ENCODE assay signal across 1 cellular context in genomic region chr16:66904846-66905632, GRCh38.
A peak's percentile ranks its signal among the peaks of the same experiment; 100 is the strongest.
TF ChIP-seq lines count a peak whose summit lies in the region.

No MANE protein-coding gene starts in this region.

TF ChIP-seq in HepG2, 621 proteins besides CTCF, POLR2A, EP300 and RAD21 (continued from another document and continues in another):
- peak; percentile 42; the same call in 1 of the 2 replicates for TF ChIP-seq AHDC1 (CRISPR knock-in tag; IDR thresholded peaks at IDR 0.05; ENCODE audit: borderline replicate concordance)
- TF ChIP-seq ZNF292 (CRISPR knock-in tag; IDR thresholded peaks at IDR 0.05; ENCODE audit: borderline replicate concordance, low read depth): no peak
- TF ChIP-seq SOX5 (CRISPR knock-in tag; IDR thresholded peaks at IDR 0.05; ENCODE audit: borderline replicate concordance): peak; percentile 50; the same call in 1 of the 2 replicates
- no peak for TF ChIP-seq MAF1 (CRISPR knock-in tag; IDR thresholded peaks at IDR 0.05; ENCODE audit: borderline replicate concordance)
- TF ChIP-seq, protein P1, sequence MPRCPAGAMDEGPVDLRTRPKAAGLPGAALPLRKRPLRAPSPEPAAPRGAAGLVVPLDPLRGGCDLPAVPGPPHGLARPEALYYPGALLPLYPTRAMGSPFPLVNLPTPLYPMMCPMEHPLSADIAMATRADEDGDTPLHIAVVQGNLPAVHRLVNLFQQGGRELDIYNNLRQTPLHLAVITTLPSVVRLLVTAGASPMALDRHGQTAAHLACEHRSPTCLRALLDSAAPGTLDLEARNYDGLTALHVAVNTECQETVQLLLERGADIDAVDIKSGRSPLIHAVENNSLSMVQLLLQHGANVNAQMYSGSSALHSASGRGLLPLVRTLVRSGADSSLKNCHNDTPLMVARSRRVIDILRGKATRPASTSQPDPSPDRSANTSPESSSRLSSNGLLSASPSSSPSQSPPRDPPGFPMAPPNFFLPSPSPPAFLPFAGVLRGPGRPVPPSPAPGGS (CRISPR knock-in tag; IDR thresholded peaks at IDR 0.05): 0 out of 2 replicates have a peak, but pooled peaks have one; percentile 25
- TF ChIP-seq MZF1 (CRISPR knock-in tag; IDR thresholded peaks at IDR 0.05; ENCODE audit: borderline replicate concordance): no peak
- TF ChIP-seq DRAP1 (CRISPR knock-in tag; IDR thresholded peaks at IDR 0.05): peak; percentile 62
- TF ChIP-seq, protein P2, sequence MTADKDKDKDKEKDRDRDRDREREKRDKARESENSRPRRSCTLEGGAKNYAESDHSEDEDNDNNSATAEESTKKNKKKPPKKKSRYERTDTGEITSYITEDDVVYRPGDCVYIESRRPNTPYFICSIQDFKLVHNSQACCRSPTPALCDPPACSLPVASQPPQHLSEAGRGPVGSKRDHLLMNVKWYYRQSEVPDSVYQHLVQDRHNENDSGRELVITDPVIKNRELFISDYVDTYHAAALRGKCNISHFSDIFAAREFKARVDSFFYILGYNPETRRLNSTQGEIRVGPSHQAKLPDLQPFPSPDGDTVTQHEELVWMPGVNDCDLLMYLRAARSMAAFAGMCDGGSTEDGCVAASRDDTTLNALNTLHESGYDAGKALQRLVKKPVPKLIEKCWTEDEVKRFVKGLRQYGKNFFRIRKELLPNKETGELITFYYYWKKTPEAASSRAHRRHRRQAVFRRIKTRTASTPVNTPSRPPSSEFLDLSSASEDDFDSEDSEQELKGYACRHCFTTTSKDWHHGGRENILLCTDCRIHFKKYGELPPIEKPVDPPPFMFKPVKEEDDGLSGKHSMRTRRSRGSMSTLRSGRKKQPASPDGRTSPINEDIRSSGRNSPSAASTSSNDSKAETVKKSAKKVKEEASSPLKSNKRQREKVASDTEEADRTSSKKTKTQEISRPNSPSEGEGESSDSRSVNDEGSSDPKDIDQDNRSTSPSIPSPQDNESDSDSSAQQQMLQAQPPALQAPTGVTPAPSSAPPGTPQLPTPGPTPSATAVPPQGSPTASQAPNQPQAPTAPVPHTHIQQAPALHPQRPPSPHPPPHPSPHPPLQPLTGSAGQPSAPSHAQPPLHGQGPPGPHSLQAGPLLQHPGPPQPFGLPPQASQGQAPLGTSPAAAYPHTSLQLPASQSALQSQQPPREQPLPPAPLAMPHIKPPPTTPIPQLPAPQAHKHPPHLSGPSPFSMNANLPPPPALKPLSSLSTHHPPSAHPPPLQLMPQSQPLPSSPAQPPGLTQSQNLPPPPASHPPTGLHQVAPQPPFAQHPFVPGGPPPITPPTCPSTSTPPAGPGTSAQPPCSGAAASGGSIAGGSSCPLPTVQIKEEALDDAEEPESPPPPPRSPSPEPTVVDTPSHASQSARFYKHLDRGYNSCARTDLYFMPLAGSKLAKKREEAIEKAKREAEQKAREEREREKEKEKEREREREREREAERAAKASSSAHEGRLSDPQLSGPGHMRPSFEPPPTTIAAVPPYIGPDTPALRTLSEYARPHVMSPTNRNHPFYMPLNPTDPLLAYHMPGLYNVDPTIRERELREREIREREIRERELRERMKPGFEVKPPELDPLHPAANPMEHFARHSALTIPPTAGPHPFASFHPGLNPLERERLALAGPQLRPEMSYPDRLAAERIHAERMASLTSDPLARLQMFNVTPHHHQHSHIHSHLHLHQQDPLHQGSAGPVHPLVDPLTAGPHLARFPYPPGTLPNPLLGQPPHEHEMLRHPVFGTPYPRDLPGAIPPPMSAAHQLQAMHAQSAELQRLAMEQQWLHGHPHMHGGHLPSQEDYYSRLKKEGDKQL (CRISPR knock-in tag; IDR thresholded peaks at IDR 0.05; ENCODE audit: low read depth): peak; percentile 64; the same call in 1 of the 2 replicates
- no peak for TF ChIP-seq NFE2 (CRISPR knock-in tag; IDR thresholded peaks at IDR 0.05)
- TF ChIP-seq CREM (IDR thresholded peaks at IDR 0.05): peak; percentile 64; the same call in 1 of the 2 replicates
- no peak for TF ChIP-seq CREM (CRISPR knock-in tag; IDR thresholded peaks at IDR 0.05)
- no peak for TF ChIP-seq ZSCAN21 (CRISPR knock-in tag; IDR thresholded peaks at IDR 0.05; ENCODE audit: borderline replicate concordance)
- peak; percentile 84; the same call in 1 of the 2 replicates for TF ChIP-seq GATA4 (IDR thresholded peaks at IDR 0.05; ENCODE audit: borderline replicate concordance, low read depth)
- TF ChIP-seq FOXA3 (CRISPR knock-in tag; IDR thresholded peaks at IDR 0.05): peak; percentile 96
- TF ChIP-seq, protein P3, sequence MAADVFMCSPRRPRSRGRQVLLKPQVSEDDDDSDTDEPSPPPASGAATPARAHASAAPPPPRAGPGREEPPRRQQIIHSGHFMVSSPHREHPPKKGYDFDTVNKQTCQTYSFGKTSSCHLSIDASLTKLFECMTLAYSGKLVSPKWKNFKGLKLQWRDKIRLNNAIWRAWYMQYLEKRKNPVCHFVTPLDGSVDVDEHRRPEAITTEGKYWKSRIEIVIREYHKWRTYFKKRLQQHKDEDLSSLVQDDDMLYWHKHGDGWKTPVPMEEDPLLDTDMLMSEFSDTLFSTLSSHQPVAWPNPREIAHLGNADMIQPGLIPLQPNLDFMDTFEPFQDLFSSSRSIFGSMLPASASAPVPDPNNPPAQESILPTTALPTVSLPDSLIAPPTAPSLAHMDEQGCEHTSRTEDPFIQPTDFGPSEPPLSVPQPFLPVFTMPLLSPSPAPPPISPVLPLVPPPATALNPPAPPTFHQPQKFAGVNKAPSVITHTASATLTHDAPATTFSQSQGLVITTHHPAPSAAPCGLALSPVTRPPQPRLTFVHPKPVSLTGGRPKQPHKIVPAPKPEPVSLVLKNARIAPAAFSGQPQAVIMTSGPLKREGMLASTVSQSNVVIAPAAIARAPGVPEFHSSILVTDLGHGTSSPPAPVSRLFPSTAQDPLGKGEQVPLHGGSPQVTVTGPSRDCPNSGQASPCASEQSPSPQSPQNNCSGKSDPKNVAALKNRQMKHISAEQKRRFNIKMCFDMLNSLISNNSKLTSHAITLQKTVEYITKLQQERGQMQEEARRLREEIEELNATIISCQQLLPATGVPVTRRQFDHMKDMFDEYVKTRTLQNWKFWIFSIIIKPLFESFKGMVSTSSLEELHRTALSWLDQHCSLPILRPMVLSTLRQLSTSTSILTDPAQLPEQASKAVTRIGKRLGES (CRISPR knock-in tag; IDR thresholded peaks at IDR 0.05; ENCODE audit: borderline replicate concordance): 0 out of 2 replicates have a peak, but pooled peaks have one; percentile 49
- TF ChIP-seq ZNF232 (CRISPR knock-in tag; IDR thresholded peaks at IDR 0.05; ENCODE audit: borderline replicate concordance): no peak
- TF ChIP-seq, protein P4, sequence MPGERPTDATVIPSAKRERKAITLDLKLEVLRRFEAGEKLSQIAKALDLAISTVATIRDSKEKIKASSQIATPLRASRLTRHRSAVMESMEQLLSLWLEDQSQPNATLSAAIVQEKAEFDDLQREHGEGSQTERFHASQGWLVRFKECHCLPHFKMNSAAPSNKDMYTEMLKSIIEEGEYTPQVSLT (CRISPR knock-in tag; IDR thresholded peaks at IDR 0.05; ENCODE audit: borderline replicate concordance, low read depth): 0 out of 2 replicates have a peak, but pooled peaks have one; percentile 5
- TF ChIP-seq, protein P5, sequence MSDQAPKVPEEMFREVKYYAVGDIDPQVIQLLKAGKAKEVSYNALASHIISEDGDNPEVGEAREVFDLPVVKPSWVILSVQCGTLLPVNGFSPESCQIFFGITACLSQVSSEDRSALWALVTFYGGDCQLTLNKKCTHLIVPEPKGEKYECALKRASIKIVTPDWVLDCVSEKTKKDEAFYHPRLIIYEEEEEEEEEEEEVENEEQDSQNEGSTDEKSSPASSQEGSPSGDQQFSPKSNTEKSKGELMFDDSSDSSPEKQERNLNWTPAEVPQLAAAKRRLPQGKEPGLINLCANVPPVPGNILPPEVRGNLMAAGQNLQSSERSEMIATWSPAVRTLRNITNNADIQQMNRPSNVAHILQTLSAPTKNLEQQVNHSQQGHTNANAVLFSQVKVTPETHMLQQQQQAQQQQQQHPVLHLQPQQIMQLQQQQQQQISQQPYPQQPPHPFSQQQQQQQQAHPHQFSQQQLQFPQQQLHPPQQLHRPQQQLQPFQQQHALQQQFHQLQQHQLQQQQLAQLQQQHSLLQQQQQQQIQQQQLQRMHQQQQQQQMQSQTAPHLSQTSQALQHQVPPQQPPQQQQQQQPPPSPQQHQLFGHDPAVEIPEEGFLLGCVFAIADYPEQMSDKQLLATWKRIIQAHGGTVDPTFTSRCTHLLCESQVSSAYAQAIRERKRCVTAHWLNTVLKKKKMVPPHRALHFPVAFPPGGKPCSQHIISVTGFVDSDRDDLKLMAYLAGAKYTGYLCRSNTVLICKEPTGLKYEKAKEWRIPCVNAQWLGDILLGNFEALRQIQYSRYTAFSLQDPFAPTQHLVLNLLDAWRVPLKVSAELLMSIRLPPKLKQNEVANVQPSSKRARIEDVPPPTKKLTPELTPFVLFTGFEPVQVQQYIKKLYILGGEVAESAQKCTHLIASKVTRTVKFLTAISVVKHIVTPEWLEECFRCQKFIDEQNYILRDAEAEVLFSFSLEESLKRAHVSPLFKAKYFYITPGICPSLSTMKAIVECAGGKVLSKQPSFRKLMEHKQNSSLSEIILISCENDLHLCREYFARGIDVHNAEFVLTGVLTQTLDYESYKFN (CRISPR knock-in tag; conservative IDR thresholded peaks at IDR 0.05): peak; percentile 98
- peak; percentile 69; the same call in 1 of the 2 replicates for TF ChIP-seq THAP8 (CRISPR knock-in tag; IDR thresholded peaks at IDR 0.05; ENCODE audit: borderline replicate concordance)
- peak; percentile 23; the same call in 1 of the 2 replicates for TF ChIP-seq SOX13 (IDR thresholded peaks at IDR 0.05)
- TF ChIP-seq SOX13 (CRISPR knock-in tag; conservative IDR thresholded peaks at IDR 0.05 in 1 of 2, IDR thresholded peaks at IDR 0.05 in 1 of 2): peak in 1 of 2 experiments; percentile 83; a peak in 2 of 4 replicates
- peak; percentile 26 for TF ChIP-seq ZEB1 (IDR thresholded peaks at IDR 0.05; ENCODE audit: insufficient replicate concordance, low read depth)
- no peak for TF ChIP-seq ZBTB3 (CRISPR knock-in tag; IDR thresholded peaks at IDR 0.05; ENCODE audit: borderline replicate concordance, low read depth)
- TF ChIP-seq ERF (CRISPR knock-in tag; IDR thresholded peaks at IDR 0.05): peak; percentile 53; the same call in 1 of the 2 replicates
- no peak for TF ChIP-seq PTBP1 (IDR thresholded peaks at IDR 0.05; ENCODE audit: low read depth, low read length, poor library complexity, severe bottlenecking)
- no peak for TF ChIP-seq KAT2B (IDR thresholded peaks at IDR 0.05; ENCODE audit: borderline replicate concordance, low read depth, low read length)
- no peak for TF ChIP-seq ZNF678 (CRISPR knock-in tag; IDR thresholded peaks at IDR 0.05)
- TF ChIP-seq, protein P6, sequence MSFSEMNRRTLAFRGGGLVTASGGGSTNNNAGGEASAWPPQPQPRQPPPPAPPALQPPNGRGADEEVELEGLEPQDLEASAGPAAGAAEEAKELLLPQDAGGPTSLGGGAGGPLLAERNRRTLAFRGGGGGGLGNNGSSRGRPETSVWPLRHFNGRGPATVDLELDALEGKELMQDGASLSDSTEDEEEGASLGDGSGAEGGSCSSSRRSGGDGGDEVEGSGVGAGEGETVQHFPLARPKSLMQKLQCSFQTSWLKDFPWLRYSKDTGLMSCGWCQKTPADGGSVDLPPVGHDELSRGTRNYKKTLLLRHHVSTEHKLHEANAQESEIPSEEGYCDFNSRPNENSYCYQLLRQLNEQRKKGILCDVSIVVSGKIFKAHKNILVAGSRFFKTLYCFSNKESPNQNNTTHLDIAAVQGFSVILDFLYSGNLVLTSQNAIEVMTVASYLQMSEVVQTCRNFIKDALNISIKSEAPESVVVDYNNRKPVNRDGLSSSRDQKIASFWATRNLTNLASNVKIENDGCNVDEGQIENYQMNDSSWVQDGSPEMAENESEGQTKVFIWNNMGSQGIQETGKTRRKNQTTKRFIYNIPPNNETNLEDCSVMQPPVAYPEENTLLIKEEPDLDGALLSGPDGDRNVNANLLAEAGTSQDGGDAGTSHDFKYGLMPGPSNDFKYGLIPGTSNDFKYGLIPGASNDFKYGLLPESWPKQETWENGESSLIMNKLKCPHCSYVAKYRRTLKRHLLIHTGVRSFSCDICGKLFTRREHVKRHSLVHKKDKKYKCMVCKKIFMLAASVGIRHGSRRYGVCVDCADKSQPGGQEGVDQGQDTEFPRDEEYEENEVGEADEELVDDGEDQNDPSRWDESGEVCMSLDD (CRISPR knock-in tag; IDR thresholded peaks at IDR 0.05; ENCODE audit: borderline replicate concordance): peak; percentile 93
- no peak for TF ChIP-seq TCF12 (IDR thresholded peaks at IDR 0.05)
- TF ChIP-seq TCF12 (CRISPR knock-in tag; IDR thresholded peaks at IDR 0.05): peak; percentile 37; the same call in 1 of the 2 replicates
- 0 out of 2 replicates have a peak, but pooled peaks have one; percentile 18 for TF ChIP-seq ETV6 (CRISPR knock-in tag; conservative IDR thresholded peaks at IDR 0.05)
